11 cellular contexts compared by ENCODE assay signal in genomic region chr15:77974098-77974414, GRCh38.
DNase-seq lines count a peak whose midpoint lies in the region; ATAC-seq and TF ChIP-seq lines count a peak whose summit lies in the region.
"Had no signal": no experiment of that assay in that cellular context is flagged by ENCODE, and none has a peak within 500 bp of the region (broad histone marks: within the 10 kb centered on the region; RNA-seq: fewer than 3 reads in every experiment).

No MANE protein-coding gene starts in this region.

- TF ChIP-seq CTCF in HFF-Myc (IDR thresholded peaks at IDR 0.05; ENCODE audit: low read depth, low read length, missing control alignments) (no peak), spleen (IDR thresholded peaks at IDR 0.05 in 8 of 11, conservative IDR thresholded peaks at IDR 0.05 in 3 of 11) (no peak)
- TF ChIP-seq CTCF in CD8-positive, alpha-beta T cell (IDR thresholded peaks at IDR 0.05): no peak

- ATAC-seq in HG03378 (IDR thresholded peaks at IDR 0.05; ENCODE audit: unreplicated experiment) (no peak), HG03342 (IDR thresholded peaks at IDR 0.05; ENCODE audit: unreplicated experiment) (no peak)
- no peak for ATAC-seq in CD8-positive, alpha-beta T cell
- ATAC-seq: GM12878 had no signal

- no peaks in the 10 kb centered on the region for H3K27me3 Mint-ChIP-seq in CD8-positive, alpha-beta T cell (ENCODE audit: low read depth)

- H3K36me3 ChIP-seq in spleen: no peaks in the 10 kb centered on the region
- H3K36me3 ChIP-seq in CD8-positive, alpha-beta T cell (ENCODE audit: insufficient read depth, low read length): no peaks in the 10 kb centered on the region
- H3K36me3 ChIP-seq: WERI-Rb-1 had no signal

- no peak overlapping the region for H3K4me3 Mint-ChIP-seq in CD8-positive, alpha-beta T cell

- peak; percentile 6 for DNase-seq in HFF-Myc (ENCODE audit: extremely low read depth, low read depth)
- DNase-seq in anterior cingulate cortex (lab: John Stamatoyannopoulos, UW): peak in 35 of 58 donors; percentile 9 to 78 (median 41)
- peak; percentile 65 for DNase-seq in hepatic stellate cell (ENCODE audit: low spot score)
- peak; percentile 66 for DNase-seq in spleen
- DNase-seq in NCI-H2171 treated with DMSO at 0.1 percent for 48 hours (lab: John Stamatoyannopoulos, UW): no peak
- DNase-seq in CD8-positive, alpha-beta T cell: no peak
- DNase-seq: NCI-H187, WERI-Rb-1 had no signal

- H3K27me3 ChIP-seq in spleen (replicated peaks in 1 of 7): no peaks in the 10 kb centered on the region
- no peaks in the 10 kb centered on the region for H3K27me3 ChIP-seq in CD8-positive, alpha-beta T cell (ENCODE audit: insufficient read depth, low read length)

- CTCF ChIA-PET in CD8-positive, alpha-beta T cell (lab: Charles Lee): no interaction called here

- no peaks in the 10 kb centered on the region for H3K9me3 Mint-ChIP-seq in CD8-positive, alpha-beta T cell

- H3K4me1 Mint-ChIP-seq in CD8-positive, alpha-beta T cell (ENCODE audit: low read depth): no peaks in the 10 kb centered on the region

- intact Hi-C loops in spleen (cut with DNase I; ENCODE audit: low total_unique reads): no loop called here
- intact Hi-C loops in CD8-positive, alpha-beta T cell (cut with DNase I, micrococcal nuclease): no loop called here

- no peak overlapping the region for H3K27ac Mint-ChIP-seq in CD8-positive, alpha-beta T cell

- POLR2A ChIA-PET in CD8-positive, alpha-beta T cell (lab: Charles Lee): no interaction called here

- no peak for TF ChIP-seq POLR2A in spleen (IDR thresholded peaks at IDR 0.05)

- peaks cover 0 to 11% (median 3%) of the 10 kb centered on the region in 6 donors for H3K4me1 ChIP-seq in spleen
- no peaks in the 10 kb centered on the region for H3K4me1 ChIP-seq in CD8-positive, alpha-beta T cell (ENCODE audit: insufficient read depth, low read length)

- H3K4me3 ChIP-seq in HFF-Myc (replicated peaks; ENCODE audit: low read depth, low read length) (no peak overlapping the region), spleen (no peak overlapping the region)
- H3K4me3 ChIP-seq in CD8-positive, alpha-beta T cell (ENCODE audit: low read depth, low read length): no peak overlapping the region
- H3K4me3 ChIP-seq: GM12878 had no signal

- WGBS in spleen, 5 donors: 31 to 51% (median 36%) methylated on average over 4 to 6 of the region's 6 CpGs

- H3K36me3 Mint-ChIP-seq in CD8-positive, alpha-beta T cell: no peaks in the 10 kb centered on the region

- peak overlapping the region in 1 of 8 donors; percentile 18 for H3K27ac ChIP-seq in spleen
- H3K27ac ChIP-seq in CD8-positive, alpha-beta T cell (ENCODE audit: low read depth, low read length): no peak overlapping the region
- H3K27ac ChIP-seq: WERI-Rb-1 had no signal

- no peaks in the 10 kb centered on the region for H3K9me3 ChIP-seq in spleen
- no peaks in the 10 kb centered on the region for H3K9me3 ChIP-seq in CD8-positive, alpha-beta T cell (ENCODE audit: low read length)

Comparison
In these comparisons a context has a peak if more than half of its experiments do, and no peak if none do; other contexts are left out.
1. DNase-seq: peak in HFF-Myc (single experiment), anterior cingulate cortex (35 of 58), hepatic stellate cell (single experiment) and spleen (single experiment); none in NCI-H2171 treated with DMSO at 0.1 percent for 48 hours (single experiment) and CD8-positive, alpha-beta T cell (0 of 7).